ENCODE assay signal across 9 cellular contexts in the genomic region with DNA sequence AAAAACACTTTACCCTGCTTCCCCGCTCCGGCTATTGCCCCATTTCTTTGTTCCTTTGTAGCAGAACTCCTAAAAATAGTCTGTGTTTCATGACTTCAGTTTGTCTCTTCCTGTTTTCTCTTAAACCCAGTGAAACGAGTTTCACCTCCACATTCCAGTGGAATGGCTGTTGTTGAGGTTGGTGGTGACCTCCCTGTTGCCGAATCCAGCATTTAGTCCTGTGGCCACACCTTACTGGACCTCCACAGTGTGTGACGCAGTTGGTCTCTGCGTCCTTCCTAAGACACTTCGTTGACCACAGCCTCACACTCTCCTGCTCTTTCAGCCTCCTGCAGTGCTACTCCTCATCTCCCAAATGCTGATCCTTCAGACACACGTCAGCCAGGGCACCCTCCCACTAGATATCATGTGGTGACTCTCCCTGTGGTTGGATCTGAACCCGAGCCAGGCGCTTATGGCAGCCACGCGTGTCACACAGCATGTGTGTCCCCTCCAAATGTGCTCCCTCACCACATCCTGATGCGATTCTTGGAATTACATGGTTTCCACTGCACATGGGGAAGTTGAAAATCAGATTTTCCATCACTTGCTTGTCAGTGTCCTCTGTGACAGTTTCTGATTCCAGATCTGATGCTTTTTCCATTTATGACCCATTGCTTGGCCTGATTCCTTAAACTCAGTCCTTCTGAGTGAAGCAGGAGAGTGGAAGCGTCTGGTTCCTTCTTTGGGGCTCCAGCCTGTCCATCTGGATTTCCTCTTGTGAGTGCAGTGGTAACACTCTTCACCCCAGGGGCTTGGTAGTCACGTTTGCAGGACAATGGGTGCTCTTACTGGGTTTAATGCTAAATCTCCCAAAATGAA.
A peak's percentile ranks its signal among the peaks of the same experiment; 100 is the strongest.
DNase-seq lines count a peak whose midpoint lies in the region; ATAC-seq and TF ChIP-seq lines count a peak whose summit lies in the region.
"Had no signal": no experiment of that assay in that cellular context is flagged by ENCODE, and none has a peak within 500 bp of the region (broad histone marks: within the 10 kb centered on the region; RNA-seq: fewer than 3 reads in every experiment).

No MANE protein-coding gene starts in this region.

- no peak for ATAC-seq in GM19035 (IDR thresholded peaks at IDR 0.05; ENCODE audit: unreplicated experiment)

- no peaks in the 10 kb centered on the region for H3K9me2 ChIP-seq in OCI-LY7 (ENCODE audit: insufficient read depth, low read length)

- H3K4me2 ChIP-seq in OCI-LY7 (ENCODE audit: low read length) = peak overlapping the region; percentile 74
- no peak overlapping the region for H3K4me2 ChIP-seq in trophoblast cell (ENCODE audit: low read length)

- peak overlapping the region; percentile 77 for H2AFZ ChIP-seq in OCI-LY7 (ENCODE audit: low read length)
- no peak overlapping the region for H2AFZ ChIP-seq in trophoblast cell (ENCODE audit: insufficient read depth, low read length, poor library complexity)

- H3K79me2 ChIP-seq in OCI-LY7 (ENCODE audit: insufficient read depth, low read depth, low read length) (no peaks in the 10 kb centered on the region), trophoblast cell (ENCODE audit: control insufficient read depth, insufficient read depth, low read length, poor library complexity) (peaks cover 5% of the 10 kb centered on the region)

- no CpG with 5 or more reads among the region's 15 CpGs for WGBS in trophoblast cell (ENCODE audit: extremely low coverage, insufficient coverage, insufficient read length)

- POLR2A ChIA-PET in OCI-LY7 (lab: Charles Lee) = no interaction called here

- H3K14ac ChIP-seq in trophoblast cell (ENCODE audit: low read length) = peak overlapping the region; percentile 52

- H4K8ac ChIP-seq in trophoblast cell (ENCODE audit: low read depth, low read length) = peak overlapping the region; percentile 31

- H3K4me1 ChIP-seq in OCI-LY7 (ENCODE audit: insufficient read depth, low read length, poor library complexity, severe bottlenecking) (peaks cover 69% of the 10 kb centered on the region), trophoblast cell (ENCODE audit: control insufficient read depth in 1 of 2, insufficient read depth in 2 of 2, low read length in 2 of 2) (peaks cover 25 to 28% of the 10 kb centered on the region in 2 experiments)

- H2BK5ac ChIP-seq in trophoblast cell (ENCODE audit: low read depth, low read length, poor library complexity) = peak overlapping the region; percentile 43

- H3K23ac ChIP-seq in trophoblast cell (ENCODE audit: low read length) = peak overlapping the region; percentile 23

- H3K4me3 ChIP-seq in OCI-LY7 (ENCODE audit: low read depth, low read length, poor library complexity, severe bottlenecking) = peak overlapping the region; percentile 48
- peak overlapping the region; percentile 31 for H3K4me3 ChIP-seq in coronary artery
- no peak overlapping the region for H3K4me3 ChIP-seq in trophoblast cell (ENCODE audit: low read depth, low read length)

- BruUV-seq in OCI-LY7 (replicated peaks; lab: Mats Ljungman, UMichigan) = no TSS peak

- H3K36me3 ChIP-seq in OCI-LY7 (ENCODE audit: insufficient read depth, low read length) (peaks cover 19% of the 10 kb centered on the region), trophoblast cell (ENCODE audit: control insufficient read depth in 1 of 2, insufficient read depth in 2 of 2, low read length in 2 of 2) (no peaks in the 10 kb centered on the region)

- H2BK12ac ChIP-seq in trophoblast cell (ENCODE audit: low read length) = peak overlapping the region; percentile 20

- H3K4ac ChIP-seq in trophoblast cell (ENCODE audit: low read depth, low read length) = no peak overlapping the region

- H3K27me3 ChIP-seq in trophoblast cell (ENCODE audit: insufficient read depth, low read length) = no peaks in the 10 kb centered on the region
- H3K27me3 ChIP-seq: foreskin keratinocyte had no signal

- CTCF ChIA-PET in OCI-LY7 (lab: Charles Lee; ENCODE audit: unreplicated experiment) = no interaction called here

- intact Hi-C loops in OCI-LY7 (cut with micrococcal nuclease; ENCODE audit: unreplicated experiment) = loop anchor here (5.0 kb wide), 2 partner anchors 67 to 98 kb away; partner anchors contain the start of gene ARTN

- no peak overlapping the region for H3K9ac ChIP-seq in trophoblast cell (ENCODE audit: low read length)

- H3K79me1 ChIP-seq in trophoblast cell (ENCODE audit: low read length) = peaks cover 7% of the 10 kb centered on the region

- H3K18ac ChIP-seq in trophoblast cell (ENCODE audit: low read length) = peak overlapping the region; percentile 73

- peak overlapping the region; percentile 56 for H4K91ac ChIP-seq in trophoblast cell (ENCODE audit: low read depth, low read length)

- peak overlapping the region; percentile 46 for H2AK5ac ChIP-seq in trophoblast cell (ENCODE audit: low read length)

- peak overlapping the region; percentile 9 for H2BK120ac ChIP-seq in trophoblast cell (ENCODE audit: insufficient read depth, low read length, poor library complexity)

- DNase-seq in ELR (ENCODE audit: low read depth) (peak; percentile 95), OCI-LY7 (ENCODE audit: low spot score) (peak; percentile 40), coronary artery (ENCODE audit: low spot score) (no peak), trophoblast cell (peak; percentile 43 to 74), NCI-H2227 (lab: John Stamatoyannopoulos, UW; ENCODE audit: unreplicated experiment) (no peak), NCI-H1105 (lab: John Stamatoyannopoulos, UW) (no peak), GOT3 (lab: John Stamatoyannopoulos, UW) (no peak)

- peak overlapping the region; percentile 46 for H4K12ac ChIP-seq in trophoblast cell (ENCODE audit: low read depth, low read length)

- no peaks in the 10 kb centered on the region for H3K9me3 ChIP-seq in OCI-LY7 (ENCODE audit: low read length)
- peaks cover 2% of the 10 kb centered on the region for H3K9me3 ChIP-seq in trophoblast cell (ENCODE audit: insufficient read depth, low read depth, low read length)

- no peaks in the 10 kb centered on the region for H4K20me1 ChIP-seq in OCI-LY7 (ENCODE audit: insufficient read depth, low read length)

- TF ChIP-seq CTCF in OCI-LY7 (conservative IDR thresholded peaks at IDR 0.05; ENCODE audit: low read length) = no peak
- no peak for TF ChIP-seq CTCF in coronary artery (IDR thresholded peaks at IDR 0.05)

- H3K27ac ChIP-seq in OCI-LY7 (ENCODE audit: low read depth, low read length, poor library complexity, severe bottlenecking) (peak overlapping the region; percentile 93), coronary artery (peak overlapping the region; percentile 59 to 83), trophoblast cell (ENCODE audit: low read depth, low read length) (no peak overlapping the region)
- H3K27ac ChIP-seq: foreskin keratinocyte had no signal

Comparison
In these comparisons a context has a peak if more than half of its experiments do, and no peak if none do; other contexts are left out.
1. DNase-seq: peak in ELR (single experiment), OCI-LY7 (single experiment) and trophoblast cell (2 of 2); none in coronary artery (single experiment), NCI-H2227 (single experiment), NCI-H1105 (single experiment) and GOT3 (single experiment).